ENCODE assay signal across 10 cellular contexts in the genomic region with DNA sequence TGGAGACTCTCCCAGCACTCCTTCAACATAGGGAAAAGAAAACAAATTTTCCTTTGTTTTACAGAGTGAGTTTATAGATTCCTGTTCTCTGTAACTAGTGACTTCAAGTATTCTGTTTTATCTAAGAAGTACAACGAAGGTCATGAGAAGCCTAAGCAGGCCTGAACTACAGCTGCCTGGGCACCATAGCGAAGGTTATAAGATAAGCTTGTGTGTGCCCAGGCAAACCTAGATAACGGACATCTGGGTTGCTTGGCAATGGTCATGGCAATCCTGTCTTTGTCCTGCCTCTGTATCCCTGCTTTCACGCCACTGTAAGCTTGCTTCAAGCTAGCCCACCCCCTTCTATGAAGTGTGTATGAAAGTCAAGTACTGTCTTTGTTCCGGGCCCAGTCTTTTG. TPM values are rescaled to one million over a fixed set of nuclear protein-coding genes. Genes with fewer than 3 reads are reported as not detected.
"Had no signal": no experiment of that assay in that cellular context is flagged by ENCODE, and none has a peak within 500 bp of the region (broad histone marks: within the 10 kb centered on the region; RNA-seq: fewer than 3 reads in every experiment).

No MANE protein-coding gene starts in this region.

RNA-seq across cellular contexts. Expression of gene SERPINB5, which starts 24.0 kb away (rescaled TPM):
- total RNA-seq: activated CD8-positive, alpha-beta T cell treated with anti-CD3 and anti-CD28 coated beads, Interleukin-2, amount 10 ng/mL, durations not matched to agents 7 days and 5 days; activated T-helper 1 cell treated with anti-CD3 and anti-CD28 coated beads, Interleukin-12 subunit alpha, Interleukin-12 subunit beta, Interleukin-2, Interleukin-4 antibody, amounts not matched to agents 30 ng/mL and 10 ng/mL and 1 ng/mL, durations not matched to agents 14 hours and 24 hours and 36 hours; cardiac muscle cell; cerebellum; liver; natural killer cell; posterior vena cava; right atrium auricular region; SJSA1; tibial nerve had no signal
- polyA plus RNA-seq: cardiac muscle cell had no signal
